25 cellular contexts compared by ENCODE assay signal in the genomic region with DNA sequence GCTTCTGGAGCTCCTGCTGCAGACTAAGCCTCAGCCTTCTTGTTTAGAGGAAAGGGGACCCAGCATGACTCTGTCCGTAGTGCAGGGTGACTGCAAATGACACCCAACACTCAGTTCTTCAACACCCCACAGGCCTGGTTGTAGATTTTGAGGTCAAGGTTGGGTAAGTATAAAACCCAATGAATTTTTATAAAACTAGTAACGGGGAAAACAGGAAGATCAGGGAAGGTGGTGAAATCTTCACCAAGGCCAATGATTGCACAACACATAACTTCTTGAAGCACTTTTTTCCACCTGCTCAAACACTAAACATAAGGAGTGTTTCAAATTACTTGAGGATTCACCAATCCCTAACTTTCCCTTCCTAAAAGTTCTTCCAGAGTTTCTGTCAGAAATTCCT.
DNase-seq lines count a peak whose midpoint lies in the region; ATAC-seq, FAIRE-seq and TF ChIP-seq lines count a peak whose summit lies in the region.
"Had no signal": no experiment of that assay in that cellular context is flagged by ENCODE, and none has a peak within 500 bp of the region (broad histone marks: within the 10 kb centered on the region; RNA-seq: fewer than 3 reads in every experiment).

No MANE protein-coding gene starts in this region.

- peaks cover 6 to 55% (median 6%) of the 10 kb centered on the region in 3 donors for H3K4me1 ChIP-seq in gastroesophageal sphincter
- peaks cover 15 to 61% (median 34%) of the 10 kb centered on the region in 6 donors for H3K4me1 ChIP-seq in spleen
- H3K4me1 ChIP-seq: BE2C had no signal

- no peak for TF ChIP-seq CTCF in NB4 (IDR thresholded peaks at IDR 0.05; ENCODE audit: low read depth, low read length)
- no peak for TF ChIP-seq CTCF in gastroesophageal sphincter (IDR thresholded peaks at IDR 0.05)
- TF ChIP-seq CTCF in spleen (IDR thresholded peaks at IDR 0.05 in 8 of 11, conservative IDR thresholded peaks at IDR 0.05 in 3 of 11): no peak

- no peak for FAIRE-seq in H54 (lab: Jason Lieb, UNC)
- FAIRE-seq: GM12878 had no signal

- H3K27me3 ChIP-seq in gastroesophageal sphincter (no peaks in the 10 kb centered on the region), spleen (replicated peaks in 1 of 7) (no peaks in the 10 kb centered on the region)
- H3K27me3 ChIP-seq: BE2C, brain microvascular endothelial cell, colonic mucosa had no signal

- 85 to 100% methylated on average over 1 of the region's 2 CpGs for WGBS in gastroesophageal sphincter (ENCODE audit: low coverage in 1 of 2), 2 donors
- WGBS in spleen, 5 donors: 25 to 76% (median 56%) methylated on average over 2 of the region's 2 CpGs

- DNase-seq in SIG-M5 treated with dmso at 0.1 percent for 504 hours (lab: John Stamatoyannopoulos, UW; ENCODE audit: unreplicated experiment) (peak; percentile 85), SIG-M5 (lab: John Stamatoyannopoulos, UW) (no peak), NB4 (ENCODE audit: low read depth) (peak; percentile 73), spleen (no peak), NCI-H2029 (lab: John Stamatoyannopoulos, UW) (no peak), H54 (ENCODE audit: insufficient read length, low spot score) (no peak), NCI-H2081 (lab: John Stamatoyannopoulos, UW) (no peak)
- DNase-seq: 8988T; activated CD4-positive, alpha-beta T cell treated with anti-CD3 and anti-CD28 coated beads, Interleukin-2, amount 10 ng/mL, durations not matched to agents 24 days and 14 days; activated CD8-positive, alpha-beta memory T cell treated with anti-CD3 and anti-CD28 coated beads, Interleukin-2, amount 50 U/mL, for 4 hours; BE2C; brain microvascular endothelial cell; colonic mucosa; endodermal cell; left colon; NCI-H1105; NCI-H510A; NK-92 treated with Interleukin-12 subunit alpha and Interleukin-12 subunit beta, amount 100 ng/mL, for 24 hours; stimulated activated CD4-positive, alpha-beta T cell treated with anti-CD3 and anti-CD28 coated beads, Interleukin-4, amount 100 ng/mL, for 1 hour; stimulated activated naive CD8-positive, alpha-beta T cell treated with anti-CD3 and anti-CD28 coated beads, Interleukin-15, amount 100 ng/mL, for 72 hours had no signal

- TF ChIP-seq EP300 in gastroesophageal sphincter (IDR thresholded peaks at IDR 0.05): no peak

- ATAC-seq in gastroesophageal sphincter: peak; percentile 25
- ATAC-seq: GM12878; GM23338; left colon; stimulated activated naive CD8-positive, alpha-beta T cell treated with anti-CD3 and anti-CD28 coated beads, Interleukin-15, amount 100 ng/mL, for 72 hours had no signal

- H3K36me3 ChIP-seq in gastroesophageal sphincter (peaks cover 0 to 62% of the 10 kb centered on the region in 2 donors), spleen (peaks cover 0 to 57% (median 27%) of the 10 kb centered on the region in 6 donors)
- H3K36me3 ChIP-seq: BE2C, brain microvascular endothelial cell, colonic mucosa had no signal

- intact Hi-C loops in spleen (cut with DNase I; ENCODE audit: low total_unique reads): loop anchor here (10.0 kb wide), 1 partner anchor 629 kb away; no protein-coding TSS in a partner anchor

- no peak overlapping the region for H3K4me3 ChIP-seq in NB4 (ENCODE audit: low read depth, low read length)
- H3K4me3 ChIP-seq in gastroesophageal sphincter: no peak overlapping the region
- H3K4me3 ChIP-seq in spleen: peak overlapping the region in 1 of 8 donors; percentile 13
- H3K4me3 ChIP-seq: colonic mucosa, GM12878, GM23338, smooth muscle cell had no signal

- H3K27ac ChIP-seq in gastroesophageal sphincter: no peak overlapping the region
- peak overlapping the region in 7 of 8 donors; percentile 5 to 83 (median 61) for H3K27ac ChIP-seq in spleen
- H3K27ac ChIP-seq: brain microvascular endothelial cell, colonic mucosa, RWPE1 had no signal

- TF ChIP-seq POLR2A in NB4 (IDR thresholded peaks at IDR 0.05; ENCODE audit: extremely low read depth, insufficient read length) (no peak), gastroesophageal sphincter (IDR thresholded peaks at IDR 0.05) (no peak), spleen (IDR thresholded peaks at IDR 0.05) (no peak), H54 (IDR thresholded peaks at IDR 0.05; ENCODE audit: low read depth, low read length) (no peak)

- no peaks in the 10 kb centered on the region for H3K9me3 ChIP-seq in gastroesophageal sphincter
- no peaks in the 10 kb centered on the region for H3K9me3 ChIP-seq in spleen
- H3K9me3 ChIP-seq: BE2C, colonic mucosa had no signal

Comparison
In these comparisons a context has a peak if more than half of its experiments do, and no peak if none do; other contexts are left out.
1. DNase-seq: peak in SIG-M5 treated with dmso at 0.1 percent for 504 hours (single experiment) and NB4 (single experiment); none in SIG-M5 (single experiment), spleen (single experiment), NCI-H2029 (single experiment), H54 (single experiment) and NCI-H2081 (0 of 2).
2. H3K27ac ChIP-seq: peak in spleen (7 of 8); none in gastroesophageal sphincter (0 of 4).